13 cellular contexts compared by ENCODE assay signal in genomic region chr22:40310081-40310770, GRCh38. TPM values are rescaled to one million over a fixed set of nuclear protein-coding genes. Genes with fewer than 3 reads are reported as not detected.
DNase-seq lines count a peak whose midpoint lies in the region; ATAC-seq and TF ChIP-seq lines count a peak whose summit lies in the region.
"Had no signal": no experiment of that assay in that cellular context is flagged by ENCODE, and none has a peak within 500 bp of the region (broad histone marks: within the 10 kb centered on the region; RNA-seq: fewer than 3 reads in every experiment).

No MANE protein-coding gene starts in this region.

- no peak overlapping the region for H3K4me3 Mint-ChIP-seq in activated T-cell treated with anti-CD3 and anti-CD28 coated beads, Interleukin-2, amount 50 U/mL, for 24 hours
- no peak overlapping the region for H3K4me3 Mint-ChIP-seq in activated T-cell treated with anti-CD3 and anti-CD28 coated beads, Interleukin-2, amount 50 U/mL, for 4 hours
- H3K4me3 Mint-ChIP-seq: brain had no signal

- no peak for ATAC-seq in activated T-cell treated with anti-CD3 and anti-CD28 coated beads, Interleukin-2, amount 50 U/mL, for 4 hours
- no peak for ATAC-seq in GM21717 (IDR thresholded peaks at IDR 0.05; ENCODE audit: unreplicated experiment)

- no peak for TF ChIP-seq POLR2A in tibial nerve (IDR thresholded peaks at IDR 0.05)

- 44% methylated on average over 7 of the region's 9 CpGs for WGBS in mesenchymal stem cell
- WGBS in tibial nerve, 2 donors, result 20 to 34% methylated on average over 9 of the region's 9 CpGs

- H3K4me3 ChIP-seq in mesenchymal stem cell (ENCODE audit: insufficient read depth in 1 of 2, low read depth in 1 of 2, low read length in 2 of 2), result peak overlapping the region in 1 of 2 experiments; percentile 65
- H3K4me3 ChIP-seq in tibial nerve, result no peak overlapping the region

- H3K4me1 ChIP-seq in mesenchymal stem cell (ENCODE audit: control insufficient read depth, insufficient read depth, low read depth, low read length) (peaks cover 1% of the 10 kb centered on the region), tibial nerve (peaks cover 0 to 55% (median 15%) of the 10 kb centered on the region in 4 donors)

- H2AFZ ChIP-seq in mesenchymal stem cell (ENCODE audit: low read depth, low read length), result no peak overlapping the region

- H3K36me3 ChIP-seq in mesenchymal stem cell (ENCODE audit: control insufficient read depth in 1 of 2, insufficient read depth in 2 of 2, low read depth in 1 of 2, low read length in 2 of 2), result peaks cover 32 to 73% of the 10 kb centered on the region in 2 experiments
- peaks cover 0 to 72% (median 2%) of the 10 kb centered on the region in 3 donors for H3K36me3 ChIP-seq in tibial nerve

- H3K27me3 ChIP-seq in mesenchymal stem cell (ENCODE audit: control insufficient read depth in 1 of 2, insufficient read depth in 1 of 2, low read length in 2 of 2) (no peaks in the 10 kb centered on the region), tibial nerve (no peaks in the 10 kb centered on the region)

- H3K9me3 Mint-ChIP-seq in activated T-cell treated with anti-CD3 and anti-CD28 coated beads, Interleukin-2, amount 50 U/mL, for 24 hours, result no peaks in the 10 kb centered on the region
- H3K9me3 Mint-ChIP-seq in activated T-cell treated with anti-CD3 and anti-CD28 coated beads, Interleukin-2, amount 50 U/mL, for 4 hours, result no peaks in the 10 kb centered on the region
- H3K9me3 Mint-ChIP-seq: brain had no signal

- no peaks in the 10 kb centered on the region for H3K9me3 ChIP-seq in mesenchymal stem cell (ENCODE audit: control insufficient read depth, low read length)
- no peaks in the 10 kb centered on the region for H3K9me3 ChIP-seq in tibial nerve

- H3K79me1 ChIP-seq in mesenchymal stem cell (replicated peaks; ENCODE audit: low read length, poor library complexity, severe bottlenecking), result peaks cover 14% of the 10 kb centered on the region

- no peak overlapping the region for H3K23ac ChIP-seq in mesenchymal stem cell (ENCODE audit: low read length in 2 of 2)

- H3K18ac ChIP-seq in mesenchymal stem cell (ENCODE audit: low read depth in 1 of 2, low read length in 2 of 2), result no peak overlapping the region

- peaks cover 31% of the 10 kb centered on the region for H3K4me1 Mint-ChIP-seq in activated T-cell treated with anti-CD3 and anti-CD28 coated beads, Interleukin-2, amount 50 U/mL, for 24 hours (ENCODE audit: low read depth)
- peaks cover 29% of the 10 kb centered on the region for H3K4me1 Mint-ChIP-seq in activated T-cell treated with anti-CD3 and anti-CD28 coated beads, Interleukin-2, amount 50 U/mL, for 4 hours (ENCODE audit: low read depth)

- no peak overlapping the region for H2AK5ac ChIP-seq in mesenchymal stem cell (ENCODE audit: low read length, severe bottlenecking)

- peak overlapping the region; percentile 36 for H3K27ac Mint-ChIP-seq in activated T-cell treated with anti-CD3 and anti-CD28 coated beads, Interleukin-2, amount 50 U/mL, for 24 hours

- peak overlapping the region; percentile 81 for H3K9ac ChIP-seq in mesenchymal stem cell (ENCODE audit: low read length)

- H3K36me3 Mint-ChIP-seq in activated T-cell treated with anti-CD3 and anti-CD28 coated beads, Interleukin-2, amount 50 U/mL, for 24 hours (ENCODE audit: low read depth), result peaks cover 82% of the 10 kb centered on the region
- peaks cover 34% of the 10 kb centered on the region for H3K36me3 Mint-ChIP-seq in activated T-cell treated with anti-CD3 and anti-CD28 coated beads, Interleukin-2, amount 50 U/mL, for 4 hours (ENCODE audit: insufficient read depth)

- no peak overlapping the region for H2BK15ac ChIP-seq in mesenchymal stem cell (ENCODE audit: low read depth, poor library complexity, severe bottlenecking)

- no peak overlapping the region for H4K8ac ChIP-seq in mesenchymal stem cell (ENCODE audit: low read length)

- no peak overlapping the region for H2BK120ac ChIP-seq in mesenchymal stem cell (ENCODE audit: low read depth, low read length)

- no peak overlapping the region for H3K4ac ChIP-seq in mesenchymal stem cell (ENCODE audit: low read depth in 1 of 2, low read length in 2 of 2)

- TF ChIP-seq EP300 in tibial nerve (IDR thresholded peaks at IDR 0.05), result peak in 1 of 2 donors; percentile 39

- H2BK5ac ChIP-seq in mesenchymal stem cell (ENCODE audit: low read depth, low read length, poor library complexity, severe bottlenecking), result no peak overlapping the region

- no peak for TF ChIP-seq CTCF in tibial nerve (IDR thresholded peaks at IDR 0.05)
- TF ChIP-seq CTCF in GM10248 (IDR thresholded peaks at IDR 0.05; ENCODE audit: control extremely low read depth, extremely low read depth, low read depth, missing control alignments), result no peak

- H3K14ac ChIP-seq in mesenchymal stem cell (ENCODE audit: low read length in 2 of 2), result no peak overlapping the region

- no peak overlapping the region for H2BK12ac ChIP-seq in mesenchymal stem cell (ENCODE audit: low read length in 2 of 2)

- CTCF ChIA-PET in GM10248 (lab: Yijun Ruan, JAX), result interaction anchor here (1.6 to 2.4 kb wide), 4 partner anchors 8 to 38 kb away, joined by 3 to 7 read pairs (median 4); no protein-coding TSS in a partner anchor

- no peak overlapping the region for H3K4me2 ChIP-seq in mesenchymal stem cell (ENCODE audit: low read length, poor library complexity, severe bottlenecking)

- H4K91ac ChIP-seq in mesenchymal stem cell (ENCODE audit: low read length), result no peak overlapping the region

- no peaks in the 10 kb centered on the region for H3K27me3 Mint-ChIP-seq in activated T-cell treated with anti-CD3 and anti-CD28 coated beads, Interleukin-2, amount 50 U/mL, for 24 hours
- H3K27me3 Mint-ChIP-seq in activated T-cell treated with anti-CD3 and anti-CD28 coated beads, Interleukin-2, amount 50 U/mL, for 4 hours (ENCODE audit: low read depth), result no peaks in the 10 kb centered on the region
- H3K27me3 Mint-ChIP-seq: brain, progenitor cell of endocrine pancreas had no signal

- H3K27ac ChIP-seq in mesenchymal stem cell (ENCODE audit: low read length, poor library complexity, severe bottlenecking) (peak overlapping the region; percentile 41), tibial nerve (peak overlapping the region; percentile 26 to 78 (median 62))
- H3K27ac ChIP-seq: 22Rv1, RWPE1 had no signal

- POLR2A ChIA-PET in GM10248 (lab: Yijun Ruan, JAX), result interaction anchor here (0.6 kb wide), 1 partner anchor 43 kb away, joined by 5 read pairs; no protein-coding TSS in a partner anchor

- no peak for DNase-seq in activated T-cell treated with anti-CD3 and anti-CD28 coated beads, Interleukin-2, amount 50 U/mL, for 24 hours
- no peak for DNase-seq in activated T-cell treated with anti-CD3 and anti-CD28 coated beads, Interleukin-2, amount 50 U/mL, for 4 hours
- peak; percentile 90 for DNase-seq in astrocyte of the hippocampus (ENCODE audit: low read depth, low spot score)
- DNase-seq in mesenchymal stem cell, result peak; percentile 76
- peak in 1 of 2 donors; percentile 44 for DNase-seq in tibial nerve (ENCODE audit: low spot score in 2 of 2)
- DNase-seq in iPS-NIHi7 (ENCODE audit: extremely low spot score), result no peak
- no peak for DNase-seq in GM10248 (ENCODE audit: extremely low spot score)
- DNase-seq: NCI-H2171 had no signal

RNA-seq across cellular contexts. Expression of gene ADSL, which starts 36.1 kb away (rescaled TPM):
- 100 to 1,000 TPM; 183 to 218 (median 204) TPM for total RNA-seq in activated T-cell treated with anti-CD3 and anti-CD28 coated beads, Interleukin-2, amount 50 U/mL, for 4 hours
- polyA plus RNA-seq in mesenchymal stem cell (2013, experiment 1 of 2), result 69.3 TPM
- 69.1 TPM for polyA plus RNA-seq in mesenchymal stem cell (2013, experiment 2 of 2)
- total RNA-seq in tibial nerve, result 10 to 100 TPM; 36.1 to 71.8 (median 58.1) TPM

Comparison
In these comparisons a context has a peak if more than half of its experiments do, and no peak if none do; other contexts are left out.
1. DNase-seq: peak in astrocyte of the hippocampus (single experiment) and mesenchymal stem cell (single experiment); none in activated T-cell treated with anti-CD3 and anti-CD28 coated beads, Interleukin-2, amount 50 U/mL, for 24 hours (single experiment), activated T-cell treated with anti-CD3 and anti-CD28 coated beads, Interleukin-2, amount 50 U/mL, for 4 hours (single experiment), iPS-NIHi7 (single experiment) and GM10248 (single experiment).